Comparison of ENCODE assay signal across 8 cellular contexts in the genomic region with DNA sequence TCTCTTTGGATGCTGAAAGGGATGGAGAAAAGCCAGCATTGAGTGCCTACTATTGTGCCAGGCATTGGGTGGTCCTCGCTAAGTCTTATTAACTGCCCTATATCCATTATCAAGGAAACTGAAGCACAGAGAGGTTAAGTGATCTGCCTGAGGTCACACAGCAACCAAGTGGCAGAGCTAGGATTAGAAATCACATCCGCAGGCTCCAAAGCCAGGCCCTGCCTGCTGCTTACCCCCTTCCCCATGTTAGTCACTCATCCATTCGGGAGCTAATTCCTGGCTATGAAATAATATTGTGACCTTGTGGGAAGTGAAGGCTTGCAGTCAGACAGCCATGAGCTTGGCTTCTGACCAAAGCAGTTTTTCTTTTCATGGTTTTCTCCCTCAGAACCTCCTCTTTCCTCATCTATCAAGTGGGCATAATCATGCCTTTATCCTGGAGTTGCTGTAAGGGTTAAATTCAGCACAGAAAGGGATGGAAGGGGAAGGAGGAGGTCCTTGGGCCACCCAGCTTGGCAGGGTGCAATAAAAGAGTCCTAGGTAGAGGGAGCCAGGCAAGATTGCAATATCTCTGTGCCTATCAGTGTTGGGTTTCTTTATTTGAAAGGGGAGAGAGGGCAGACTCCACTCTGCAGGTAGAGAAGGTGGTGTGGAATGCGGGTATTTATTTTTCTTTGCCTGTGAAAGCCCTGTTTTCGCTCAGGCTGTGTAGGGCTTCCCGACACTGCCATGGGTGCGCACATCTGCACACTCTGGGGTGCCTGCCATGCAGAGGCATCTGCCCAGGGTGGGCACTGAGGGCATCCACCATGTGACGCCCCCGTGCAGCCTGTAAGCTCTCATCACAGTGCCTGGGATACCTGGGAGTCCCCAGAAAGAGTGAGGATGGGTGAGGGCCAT. TPM values are rescaled to one million over a fixed set of nuclear protein-coding genes. Genes with fewer than 3 reads are reported as not detected.
DNase-seq lines count a peak whose midpoint lies in the region; ATAC-seq and TF ChIP-seq lines count a peak whose summit lies in the region.

No MANE protein-coding gene starts in this region.

- H3K27me3 ChIP-seq in CD8-positive, alpha-beta T cell (ENCODE audit: insufficient read depth, low read length) = no peaks in the 10 kb centered on the region

- no peak for ATAC-seq in CD8-positive, alpha-beta T cell
- ATAC-seq in HG03045 (IDR thresholded peaks at IDR 0.05; ENCODE audit: unreplicated experiment) = no peak

- no peak overlapping the region for H3K4me3 ChIP-seq in CD8-positive, alpha-beta T cell (ENCODE audit: low read depth, low read length)

- intact Hi-C loops in CD8-positive, alpha-beta T cell (cut with DNase I, micrococcal nuclease) = loop anchor here in 1 of 2 experiments (5.0 kb wide), 2 partner anchors 100 to 650 kb away; a partner anchor contains a TSS

- POLR2A ChIA-PET in CD8-positive, alpha-beta T cell (lab: Charles Lee) = interaction anchor here (1.0 to 1.3 kb wide), 2 partner anchors 10 to 47 kb away, joined by 3 to 5 read pairs; no protein-coding TSS in a partner anchor

- CTCF ChIA-PET in CD8-positive, alpha-beta T cell (lab: Charles Lee) = interaction anchor here (1.2 to 3.3 kb wide), 2 partner anchors 10 to 12 kb away, joined by 5 to 16 read pairs; no protein-coding TSS in a partner anchor

- H3K27me3 Mint-ChIP-seq in CD8-positive, alpha-beta T cell (ENCODE audit: low read depth) = no peaks in the 10 kb centered on the region
- no peaks in the 10 kb centered on the region for H3K27me3 Mint-ChIP-seq in neural crest cell (ENCODE audit: low read depth)

- peaks cover 52% of the 10 kb centered on the region for H3K4me1 ChIP-seq in CD8-positive, alpha-beta T cell (ENCODE audit: insufficient read depth, low read length)

- no peaks in the 10 kb centered on the region for H3K9me3 ChIP-seq in CD8-positive, alpha-beta T cell (ENCODE audit: low read length)

- H3K27ac ChIP-seq in CD8-positive, alpha-beta T cell (ENCODE audit: low read depth, low read length) = no peak overlapping the region
- peak overlapping the region; percentile 99 for H3K27ac ChIP-seq in cingulate gyrus (ENCODE audit: low read depth, low read length)

- no peak for DNase-seq in CD8-positive, alpha-beta T cell
- DNase-seq in NCI-H1105 treated with DMSO at 0.1 percent for 48 hours (lab: John Stamatoyannopoulos, UW) = peak; percentile 17
- DNase-seq in neural crest cell (ENCODE audit: low read depth, low spot score) = no peak
- no peak for DNase-seq in NK-92 treated with Interleukin-12 subunit alpha and Interleukin-12 subunit beta, amount 100 ng/mL, for 24 hours (lab: John Stamatoyannopoulos, UW)
- no peak for DNase-seq in islet precursor cell
- DNase-seq in DMS153 treated with DMSO at 0.1 percent for 48 hours (lab: John Stamatoyannopoulos, UW; ENCODE audit: unreplicated experiment) = no peak

- no peaks in the 10 kb centered on the region for H3K36me3 Mint-ChIP-seq in CD8-positive, alpha-beta T cell
- no peaks in the 10 kb centered on the region for H3K36me3 Mint-ChIP-seq in neural crest cell (ENCODE audit: low read depth)

- peak overlapping the region; percentile 99 for H3K27ac Mint-ChIP-seq in CD8-positive, alpha-beta T cell
- peak overlapping the region; percentile 99 for H3K27ac Mint-ChIP-seq in neural crest cell (ENCODE audit: unreplicated experiment)

- H3K9me3 Mint-ChIP-seq in CD8-positive, alpha-beta T cell = no peaks in the 10 kb centered on the region
- H3K9me3 Mint-ChIP-seq in neural crest cell = no peaks in the 10 kb centered on the region

- H3K36me3 ChIP-seq in CD8-positive, alpha-beta T cell (ENCODE audit: insufficient read depth, low read length) = no peaks in the 10 kb centered on the region

- H3K4me1 Mint-ChIP-seq in CD8-positive, alpha-beta T cell (ENCODE audit: low read depth) = peaks cover 68% of the 10 kb centered on the region
- peaks cover 69% of the 10 kb centered on the region for H3K4me1 Mint-ChIP-seq in neural crest cell

- no peak for TF ChIP-seq CTCF in CD8-positive, alpha-beta T cell (IDR thresholded peaks at IDR 0.05)
- no peak for TF ChIP-seq CTCF in neural crest cell (conservative IDR thresholded peaks at IDR 0.05)

- H3K4me3 Mint-ChIP-seq in CD8-positive, alpha-beta T cell = peak overlapping the region; percentile 36
- H3K4me3 Mint-ChIP-seq in neural crest cell = peak overlapping the region; percentile 93

RNA-seq across cellular contexts. Expression of a gene that starts 11.3 kb away (rescaled TPM):
- total RNA-seq in CD8-positive, alpha-beta T cell = 10 to 100 TPM; 22.9 to 23.5 TPM
- 53.6 and 54.0 TPM in 2 replicates for total RNA-seq in neural crest cell
